Comparison of ENCODE assay signal across 12 cellular contexts in genomic region chr15:88375234-88375926, GRCh38.
A peak's percentile ranks its signal among the peaks of the same experiment; 100 is the strongest.
DNase-seq lines count a peak whose midpoint lies in the region; ATAC-seq and TF ChIP-seq lines count a peak whose summit lies in the region.
"Had no signal": no experiment of that assay in that cellular context is flagged by ENCODE, and none has a peak within 500 bp of the region (broad histone marks: within the 10 kb centered on the region; RNA-seq: fewer than 3 reads in every experiment).

No MANE protein-coding gene starts in this region.

- DNase-seq in AG09319 (ENCODE audit: extremely low read depth, low read depth) = peak; percentile 31
- DNase-seq in cardiac fibroblast (ENCODE audit: low read depth in 2 of 2) = peak; percentile 38 to 51
- DNase-seq in left kidney (ENCODE audit: low read depth, low spot score) = peak; percentile 76
- DNase-seq in CD1c-positive myeloid dendritic cell (ENCODE audit: extremely low spot score) = no peak
- no peak for DNase-seq in NCI-H1417 treated with DMSO at 0.1 percent for 48 hours (lab: John Stamatoyannopoulos, UW)
- DNase-seq in DMS153 (lab: John Stamatoyannopoulos, UW) = no peak
- DNase-seq: activated naive CD8-positive, alpha-beta T cell treated with anti-CD3 and anti-CD28 coated beads, Interleukin-2, amount 10 ng/mL, durations not matched to agents 7 days and 5 days; MV-4-11 had no signal

- H3K27me3 ChIP-seq in HUES48 (ENCODE audit: control insufficient read depth, insufficient read depth, low read length) = 0 out of 2 replicates have a peak, but pooled peaks cover 2% of the 10 kb centered on the region
- H3K27me3 ChIP-seq: right atrium auricular region had no signal

- H3K9me3 ChIP-seq in HUES48 (ENCODE audit: control insufficient read depth, insufficient read depth, low read length) = no peaks in the 10 kb centered on the region
- H3K9me3 ChIP-seq: right atrium auricular region had no signal

- peak overlapping the region; percentile 62 for H3K27ac ChIP-seq in HUES48 (ENCODE audit: low read depth, low read length)
- H3K27ac ChIP-seq: right atrium auricular region, VCaP had no signal

- ATAC-seq in GM18873 (IDR thresholded peaks at IDR 0.05; ENCODE audit: low FRiP score, unreplicated experiment) = no peak

- H3K36me3 ChIP-seq in HUES48 (ENCODE audit: control insufficient read depth, insufficient read depth, low read length) = no peaks in the 10 kb centered on the region
- H3K36me3 ChIP-seq: right atrium auricular region had no signal

- H3K4me3 ChIP-seq in HUES48 (ENCODE audit: low read depth, low read length) (no peak overlapping the region), cardiac fibroblast (replicated peaks in 1 of 2; ENCODE audit: low read depth in 2 of 2, low read length in 2 of 2) (no peak overlapping the region)
- H3K4me3 ChIP-seq: right atrium auricular region had no signal

- 0 out of 2 replicates have a peak, but pooled peaks cover 9% of the 10 kb centered on the region for H3K4me1 ChIP-seq in HUES48 (ENCODE audit: control insufficient read depth, insufficient read depth, low read length)
- H3K4me1 ChIP-seq: right atrium auricular region had no signal

- H3K9ac ChIP-seq in HUES48 (ENCODE audit: low read depth, low read length) = 0 out of 2 replicates have a peak overlapping the region, but pooled peaks have one; percentile 18

- TF ChIP-seq CTCF in AG09319 (IDR thresholded peaks at IDR 0.05; ENCODE audit: low read depth, low read length) = no peak
- TF ChIP-seq CTCF in cardiac fibroblast (IDR thresholded peaks at IDR 0.05; ENCODE audit: low read depth, low read length) = no peak

Comparison
In these comparisons a context has a peak if more than half of its experiments do, and no peak if none do; other contexts are left out.
1. DNase-seq: peak in AG09319 (single experiment), cardiac fibroblast (2 of 2) and left kidney (single experiment); none in CD1c-positive myeloid dendritic cell (single experiment), NCI-H1417 treated with DMSO at 0.1 percent for 48 hours (single experiment) and DMS153 (single experiment).